ENCODE assay signal across 10 cellular contexts in genomic region chr4:130812117-130812765, GRCh38.
"Had no signal": no experiment of that assay in that cellular context is flagged by ENCODE, and none has a peak within 500 bp of the region (broad histone marks: within the 10 kb centered on the region; RNA-seq: fewer than 3 reads in every experiment).

No MANE protein-coding gene starts in this region.

- DNase-seq: activated CD4-positive, alpha-beta T cell treated with anti-CD3 and anti-CD28 coated beads, Interleukin-2, amount 10 ng/mL, durations not matched to agents 7 days and 5 days; activated CD4-positive, CD25-positive, alpha-beta regulatory T cell; activated CD8-positive, alpha-beta memory T cell treated with anti-CD3 and anti-CD28 coated beads for 24 hours; activated naive CD4-positive, alpha-beta T cell treated with anti-CD3 and anti-CD28 coated beads, Interleukin-2, amount 10 ng/mL, durations not matched to agents 7 days and 5 days; effector CD8-positive, alpha-beta T cell; islet precursor cell; ovary had no signal

- H3K27ac ChIP-seq: gastroesophageal sphincter, ovary had no signal

- H3K9me3 ChIP-seq: ovary had no signal

- H3K27me3 ChIP-seq: gastroesophageal sphincter, ovary had no signal

- H3K4me3 ChIP-seq: gastroesophageal sphincter, ovary had no signal

- ATAC-seq: gastroesophageal sphincter; left lobe of liver; natural killer cell treated with Interleukin-12 subunit alpha and Interleukin-12 subunit beta and Interleukin-15 and Interleukin-18, amount 100 ng/mL, for 72 hours had no signal

- H3K36me3 ChIP-seq: gastroesophageal sphincter, ovary had no signal

- H3K4me1 ChIP-seq: gastroesophageal sphincter had no signal
